Comparison of ENCODE assay signal across 3 cellular contexts in the genomic region with DNA sequence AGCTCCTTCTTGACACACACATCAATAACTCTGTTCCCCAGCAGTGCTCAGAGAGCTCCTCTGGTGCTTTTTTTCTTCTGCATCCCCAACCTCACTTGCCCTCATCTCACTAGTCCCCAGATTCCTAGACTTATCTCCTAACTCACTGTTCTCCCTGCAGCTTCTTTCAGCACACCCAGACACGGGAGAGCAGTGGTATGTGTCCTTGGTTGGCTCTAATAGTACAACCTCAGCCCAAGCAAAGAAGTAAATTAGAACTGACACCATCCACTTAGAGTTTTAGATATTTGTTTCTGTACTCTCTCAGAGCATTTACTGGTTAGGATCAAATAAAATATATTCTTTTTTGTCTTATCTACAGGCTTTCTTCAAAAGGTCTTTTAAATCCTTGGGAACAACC.
TF ChIP-seq lines count a peak whose summit lies in the region.

No MANE protein-coding gene starts in this region.

TF ChIP-seq in SK-N-SH treated with all-trans-retinoic acid at 6 μM for 48 hours, 23 proteins besides CTCF, POLR2A, EP300 and RAD21:
- TF ChIP-seq, protein P1, sequence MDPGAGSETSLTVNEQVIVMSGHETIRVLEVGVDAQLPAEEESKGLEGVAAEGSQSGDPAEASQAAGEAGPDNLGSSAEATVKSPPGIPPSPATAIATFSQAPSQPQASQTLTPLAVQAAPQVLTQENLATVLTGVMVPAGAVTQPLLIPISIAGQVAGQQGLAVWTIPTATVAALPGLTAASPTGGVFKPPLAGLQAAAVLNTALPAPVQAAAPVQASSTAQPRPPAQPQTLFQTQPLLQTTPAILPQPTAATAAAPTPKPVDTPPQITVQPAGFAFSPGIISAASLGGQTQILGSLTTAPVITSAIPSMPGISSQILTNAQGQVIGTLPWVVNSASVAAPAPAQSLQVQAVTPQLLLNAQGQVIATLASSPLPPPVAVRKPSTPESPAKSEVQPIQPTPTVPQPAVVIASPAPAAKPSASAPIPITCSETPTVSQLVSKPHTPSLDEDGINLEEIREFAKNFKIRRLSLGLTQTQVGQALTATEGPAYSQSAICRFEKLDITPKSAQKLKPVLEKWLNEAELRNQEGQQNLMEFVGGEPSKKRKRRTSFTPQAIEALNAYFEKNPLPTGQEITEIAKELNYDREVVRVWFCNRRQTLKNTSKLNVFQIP (CRISPR knock-in tag; IDR thresholded peaks at IDR 0.05; ENCODE audit: borderline replicate concordance, low read depth), result no peak
- no peak for TF ChIP-seq ZC3H10 (CRISPR knock-in tag; IDR thresholded peaks at IDR 0.05)
- TF ChIP-seq, protein P2, sequence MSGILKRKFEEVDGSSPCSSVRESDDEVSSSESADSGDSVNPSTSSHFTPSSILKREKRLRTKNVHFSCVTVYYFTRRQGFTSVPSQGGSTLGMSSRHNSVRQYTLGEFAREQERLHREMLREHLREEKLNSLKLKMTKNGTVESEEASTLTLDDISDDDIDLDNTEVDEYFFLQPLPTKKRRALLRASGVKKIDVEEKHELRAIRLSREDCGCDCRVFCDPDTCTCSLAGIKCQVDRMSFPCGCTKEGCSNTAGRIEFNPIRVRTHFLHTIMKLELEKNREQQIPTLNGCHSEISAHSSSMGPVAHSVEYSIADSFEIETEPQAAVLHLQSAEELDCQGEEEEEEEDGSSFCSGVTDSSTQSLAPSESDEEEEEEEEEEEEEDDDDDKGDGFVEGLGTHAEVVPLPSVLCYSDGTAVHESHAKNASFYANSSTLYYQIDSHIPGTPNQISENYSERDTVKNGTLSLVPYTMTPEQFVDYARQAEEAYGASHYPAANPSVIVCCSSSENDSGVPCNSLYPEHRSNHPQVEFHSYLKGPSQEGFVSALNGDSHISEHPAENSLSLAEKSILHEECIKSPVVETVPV (CRISPR knock-in tag; IDR thresholded peaks at IDR 0.05), result no peak
- no peak for TF ChIP-seq ARNTL (CRISPR knock-in tag; IDR thresholded peaks at IDR 0.05; ENCODE audit: borderline replicate concordance, low read depth)
- TF ChIP-seq ZNF565 (CRISPR knock-in tag; conservative IDR thresholded peaks at IDR 0.05; ENCODE audit: low read depth), result no peak
- TF ChIP-seq SNAI2 (CRISPR knock-in tag; IDR thresholded peaks at IDR 0.05), result no peak
- TF ChIP-seq BACH2 (CRISPR knock-in tag; IDR thresholded peaks at IDR 0.05; ENCODE audit: borderline replicate concordance), result no peak
- no peak for TF ChIP-seq ISL1 (CRISPR knock-in tag; IDR thresholded peaks at IDR 0.05)
- TF ChIP-seq GLIS3 (CRISPR knock-in tag; IDR thresholded peaks at IDR 0.05), result no peak
- TF ChIP-seq ZFP3 (CRISPR knock-in tag; IDR thresholded peaks at IDR 0.05), result no peak

TF ChIP-seq in SK-N-SH, 30 proteins besides CTCF, POLR2A, EP300 and RAD21:
- TF ChIP-seq, protein P3, sequence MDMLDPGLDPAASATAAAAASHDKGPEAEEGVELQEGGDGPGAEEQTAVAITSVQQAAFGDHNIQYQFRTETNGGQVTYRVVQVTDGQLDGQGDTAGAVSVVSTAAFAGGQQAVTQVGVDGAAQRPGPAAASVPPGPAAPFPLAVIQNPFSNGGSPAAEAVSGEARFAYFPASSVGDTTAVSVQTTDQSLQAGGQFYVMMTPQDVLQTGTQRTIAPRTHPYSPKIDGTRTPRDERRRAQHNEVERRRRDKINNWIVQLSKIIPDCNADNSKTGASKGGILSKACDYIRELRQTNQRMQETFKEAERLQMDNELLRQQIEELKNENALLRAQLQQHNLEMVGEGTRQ (IDR thresholded peaks at IDR 0.05; ENCODE audit: borderline replicate concordance, low read depth, low read length), result no peak
- no peak for TF ChIP-seq ELF1 (IDR thresholded peaks at IDR 0.05)
- TF ChIP-seq RFX5 (IDR thresholded peaks at IDR 0.05; ENCODE audit: low read length), result no peak
- TF ChIP-seq TAF1 (IDR thresholded peaks at IDR 0.05; ENCODE audit: borderline replicate concordance, low read depth, low read length), result no peak
- no peak for TF ChIP-seq FOSL2 (IDR thresholded peaks at IDR 0.05; ENCODE audit: borderline replicate concordance, low read depth)
- no peak for TF ChIP-seq FOXM1 (IDR thresholded peaks at IDR 0.05; ENCODE audit: low read depth)
- TF ChIP-seq NRF1 (IDR thresholded peaks at IDR 0.05; ENCODE audit: low read depth, low read length), result no peak
- TF ChIP-seq, protein P4, sequence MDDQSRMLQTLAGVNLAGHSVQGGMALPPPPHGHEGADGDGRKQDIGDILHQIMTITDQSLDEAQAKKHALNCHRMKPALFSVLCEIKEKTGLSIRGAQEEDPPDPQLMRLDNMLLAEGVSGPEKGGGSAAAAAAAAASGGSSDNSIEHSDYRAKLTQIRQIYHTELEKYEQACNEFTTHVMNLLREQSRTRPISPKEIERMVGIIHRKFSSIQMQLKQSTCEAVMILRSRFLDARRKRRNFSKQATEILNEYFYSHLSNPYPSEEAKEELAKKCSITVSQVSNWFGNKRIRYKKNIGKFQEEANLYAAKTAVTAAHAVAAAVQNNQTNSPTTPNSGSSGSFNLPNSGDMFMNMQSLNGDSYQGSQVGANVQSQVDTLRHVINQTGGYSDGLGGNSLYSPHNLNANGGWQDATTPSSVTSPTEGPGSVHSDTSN (IDR thresholded peaks at IDR 0.05), result no peak
- TF ChIP-seq NFIC (IDR thresholded peaks at IDR 0.05; ENCODE audit: borderline replicate concordance), result no peak
- TF ChIP-seq, protein P5, sequence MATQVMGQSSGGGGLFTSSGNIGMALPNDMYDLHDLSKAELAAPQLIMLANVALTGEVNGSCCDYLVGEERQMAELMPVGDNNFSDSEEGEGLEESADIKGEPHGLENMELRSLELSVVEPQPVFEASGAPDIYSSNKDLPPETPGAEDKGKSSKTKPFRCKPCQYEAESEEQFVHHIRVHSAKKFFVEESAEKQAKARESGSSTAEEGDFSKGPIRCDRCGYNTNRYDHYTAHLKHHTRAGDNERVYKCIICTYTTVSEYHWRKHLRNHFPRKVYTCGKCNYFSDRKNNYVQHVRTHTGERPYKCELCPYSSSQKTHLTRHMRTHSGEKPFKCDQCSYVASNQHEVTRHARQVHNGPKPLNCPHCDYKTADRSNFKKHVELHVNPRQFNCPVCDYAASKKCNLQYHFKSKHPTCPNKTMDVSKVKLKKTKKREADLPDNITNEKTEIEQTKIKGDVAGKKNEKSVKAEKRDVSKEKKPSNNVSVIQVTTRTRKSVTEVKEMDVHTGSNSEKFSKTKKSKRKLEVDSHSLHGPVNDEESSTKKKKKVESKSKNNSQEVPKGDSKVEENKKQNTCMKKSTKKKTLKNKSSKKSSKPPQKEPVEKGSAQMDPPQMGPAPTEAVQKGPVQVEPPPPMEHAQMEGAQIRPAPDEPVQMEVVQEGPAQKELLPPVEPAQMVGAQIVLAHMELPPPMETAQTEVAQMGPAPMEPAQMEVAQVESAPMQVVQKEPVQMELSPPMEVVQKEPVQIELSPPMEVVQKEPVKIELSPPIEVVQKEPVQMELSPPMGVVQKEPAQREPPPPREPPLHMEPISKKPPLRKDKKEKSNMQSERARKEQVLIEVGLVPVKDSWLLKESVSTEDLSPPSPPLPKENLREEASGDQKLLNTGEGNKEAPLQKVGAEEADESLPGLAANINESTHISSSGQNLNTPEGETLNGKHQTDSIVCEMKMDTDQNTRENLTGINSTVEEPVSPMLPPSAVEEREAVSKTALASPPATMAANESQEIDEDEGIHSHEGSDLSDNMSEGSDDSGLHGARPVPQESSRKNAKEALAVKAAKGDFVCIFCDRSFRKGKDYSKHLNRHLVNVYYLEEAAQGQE (IDR thresholded peaks at IDR 0.05; ENCODE audit: low read depth, low read length), result no peak
- TF ChIP-seq, protein P6, sequence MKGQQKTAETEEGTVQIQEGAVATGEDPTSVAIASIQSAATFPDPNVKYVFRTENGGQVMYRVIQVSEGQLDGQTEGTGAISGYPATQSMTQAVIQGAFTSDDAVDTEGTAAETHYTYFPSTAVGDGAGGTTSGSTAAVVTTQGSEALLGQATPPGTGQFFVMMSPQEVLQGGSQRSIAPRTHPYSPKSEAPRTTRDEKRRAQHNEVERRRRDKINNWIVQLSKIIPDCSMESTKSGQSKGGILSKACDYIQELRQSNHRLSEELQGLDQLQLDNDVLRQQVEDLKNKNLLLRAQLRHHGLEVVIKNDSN (IDR thresholded peaks at IDR 0.05; ENCODE audit: borderline replicate concordance, low read depth), result no peak
- no peak for TF ChIP-seq JUND (IDR thresholded peaks at IDR 0.05)
- no peak for TF ChIP-seq GATA2 (CRISPR knock-in tag; IDR thresholded peaks at IDR 0.05)
- TF ChIP-seq RXRA (IDR thresholded peaks at IDR 0.05; ENCODE audit: borderline replicate concordance, low read depth), result no peak
- TF ChIP-seq GABPA (IDR thresholded peaks at IDR 0.05; ENCODE audit: low read depth), result no peak
- TF ChIP-seq EZH2phosphoT487 (IDR thresholded peaks at IDR 0.05; ENCODE audit: borderline replicate concordance, low read depth), result no peak

TF ChIP-seq in GM23338, 12 proteins besides CTCF, POLR2A, EP300 and RAD21 (continued from another document and continues in another):
- TF ChIP-seq, protein P7, sequence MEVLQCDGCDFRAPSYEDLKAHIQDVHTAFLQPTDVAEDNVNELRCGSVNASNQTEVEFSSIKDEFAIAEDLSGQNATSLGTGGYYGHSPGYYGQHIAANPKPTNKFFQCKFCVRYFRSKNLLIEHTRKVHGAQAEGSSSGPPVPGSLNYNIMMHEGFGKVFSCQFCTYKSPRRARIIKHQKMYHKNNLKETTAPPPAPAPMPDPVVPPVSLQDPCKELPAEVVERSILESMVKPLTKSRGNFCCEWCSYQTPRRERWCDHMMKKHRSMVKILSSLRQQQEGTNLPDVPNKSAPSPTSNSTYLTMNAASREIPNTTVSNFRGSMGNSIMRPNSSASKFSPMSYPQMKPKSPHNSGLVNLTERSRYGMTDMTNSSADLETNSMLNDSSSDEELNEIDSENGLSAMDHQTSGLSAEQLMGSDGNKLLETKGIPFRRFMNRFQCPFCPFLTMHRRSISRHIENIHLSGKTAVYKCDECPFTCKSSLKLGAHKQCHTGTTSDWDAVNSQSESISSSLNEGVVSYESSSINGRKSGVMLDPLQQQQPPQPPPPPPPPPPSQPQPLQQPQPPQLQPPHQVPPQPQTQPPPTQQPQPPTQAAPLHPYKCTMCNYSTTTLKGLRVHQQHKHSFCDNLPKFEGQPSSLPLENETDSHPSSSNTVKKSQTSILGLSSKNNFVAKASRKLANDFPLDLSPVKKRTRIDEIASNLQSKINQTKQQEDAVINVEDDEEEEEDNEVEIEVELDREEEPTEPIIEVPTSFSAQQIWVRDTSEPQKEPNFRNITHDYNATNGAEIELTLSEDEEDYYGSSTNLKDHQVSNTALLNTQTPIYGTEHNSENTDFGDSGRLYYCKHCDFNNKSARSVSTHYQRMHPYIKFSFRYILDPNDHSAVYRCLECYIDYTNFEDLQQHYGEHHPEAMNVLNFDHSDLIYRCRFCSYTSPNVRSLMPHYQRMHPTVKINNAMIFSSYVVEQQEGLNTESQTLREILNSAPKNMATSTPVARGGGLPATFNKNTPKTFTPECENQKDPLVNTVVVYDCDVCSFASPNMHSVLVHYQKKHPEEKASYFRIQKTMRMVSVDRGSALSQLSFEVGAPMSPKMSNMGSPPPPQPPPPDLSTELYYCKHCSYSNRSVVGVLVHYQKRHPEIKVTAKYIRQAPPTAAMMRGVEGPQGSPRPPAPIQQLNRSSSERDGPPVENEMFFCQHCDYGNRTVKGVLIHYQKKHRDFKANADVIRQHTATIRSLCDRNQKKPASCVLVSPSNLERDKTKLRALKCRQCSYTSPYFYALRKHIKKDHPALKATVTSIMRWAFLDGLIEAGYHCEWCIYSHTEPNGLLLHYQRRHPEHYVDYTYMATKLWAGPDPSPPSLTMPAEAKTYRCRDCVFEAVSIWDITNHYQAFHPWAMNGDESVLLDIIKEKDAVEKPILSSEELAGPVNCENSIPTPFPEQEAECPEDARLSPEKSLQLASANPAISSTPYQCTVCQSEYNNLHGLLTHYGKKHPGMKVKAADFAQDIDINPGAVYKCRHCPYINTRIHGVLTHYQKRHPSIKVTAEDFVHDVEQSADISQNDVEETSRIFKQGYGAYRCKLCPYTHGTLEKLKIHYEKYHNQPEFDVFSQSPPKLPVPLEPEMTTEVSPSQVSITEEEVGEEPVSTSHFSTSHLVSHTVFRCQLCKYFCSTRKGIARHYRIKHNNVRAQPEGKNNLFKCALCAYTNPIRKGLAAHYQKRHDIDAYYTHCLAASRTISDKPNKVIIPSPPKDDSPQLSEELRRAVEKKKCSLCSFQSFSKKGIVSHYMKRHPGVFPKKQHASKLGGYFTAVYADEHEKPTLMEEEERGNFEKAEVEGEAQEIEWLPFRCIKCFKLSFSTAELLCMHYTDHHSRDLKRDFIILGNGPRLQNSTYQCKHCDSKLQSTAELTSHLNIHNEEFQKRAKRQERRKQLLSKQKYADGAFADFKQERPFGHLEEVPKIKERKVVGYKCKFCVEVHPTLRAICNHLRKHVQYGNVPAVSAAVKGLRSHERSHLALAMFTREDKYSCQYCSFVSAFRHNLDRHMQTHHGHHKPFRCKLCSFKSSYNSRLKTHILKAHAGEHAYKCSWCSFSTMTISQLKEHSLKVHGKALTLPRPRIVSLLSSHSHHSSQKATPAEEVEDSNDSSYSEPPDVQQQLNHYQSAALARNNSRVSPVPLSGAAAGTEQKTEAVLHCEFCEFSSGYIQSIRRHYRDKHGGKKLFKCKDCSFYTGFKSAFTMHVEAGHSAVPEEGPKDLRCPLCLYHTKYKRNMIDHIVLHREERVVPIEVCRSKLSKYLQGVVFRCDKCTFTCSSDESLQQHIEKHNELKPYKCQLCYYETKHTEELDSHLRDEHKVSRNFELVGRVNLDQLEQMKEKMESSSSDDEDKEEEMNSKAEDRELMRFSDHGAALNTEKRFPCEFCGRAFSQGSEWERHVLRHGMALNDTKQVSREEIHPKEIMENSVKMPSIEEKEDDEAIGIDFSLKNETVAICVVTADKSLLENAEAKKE (CRISPR knock-in tag; IDR thresholded peaks at IDR 0.05), result no peak
- TF ChIP-seq POLR2AphosphoS5 (IDR thresholded peaks at IDR 0.05; ENCODE audit: low read depth) (no peak), CREB1 (CRISPR knock-in tag; IDR thresholded peaks at IDR 0.05; ENCODE audit: low read depth) (no peak), ZNF114 (CRISPR knock-in tag; IDR thresholded peaks at IDR 0.05) (no peak)
- TF ChIP-seq, protein P8, sequence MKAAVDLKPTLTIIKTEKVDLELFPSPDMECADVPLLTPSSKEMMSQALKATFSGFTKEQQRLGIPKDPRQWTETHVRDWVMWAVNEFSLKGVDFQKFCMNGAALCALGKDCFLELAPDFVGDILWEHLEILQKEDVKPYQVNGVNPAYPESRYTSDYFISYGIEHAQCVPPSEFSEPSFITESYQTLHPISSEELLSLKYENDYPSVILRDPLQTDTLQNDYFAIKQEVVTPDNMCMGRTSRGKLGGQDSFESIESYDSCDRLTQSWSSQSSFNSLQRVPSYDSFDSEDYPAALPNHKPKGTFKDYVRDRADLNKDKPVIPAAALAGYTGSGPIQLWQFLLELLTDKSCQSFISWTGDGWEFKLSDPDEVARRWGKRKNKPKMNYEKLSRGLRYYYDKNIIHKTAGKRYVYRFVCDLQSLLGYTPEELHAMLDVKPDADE (IDR thresholded peaks at IDR 0.05), result no peak
- TF ChIP-seq, protein P5 (IDR thresholded peaks at IDR 0.05; ENCODE audit: unreplicated experiment), result no peak
